Comparison of ENCODE assay signal across 12 cellular contexts in genomic region chr1:15963363-15963967, GRCh38. TPM values are rescaled to one million over a fixed set of nuclear protein-coding genes. Genes with fewer than 3 reads are reported as not detected.
DNase-seq lines count a peak whose midpoint lies in the region; ATAC-seq, FAIRE-seq and TF ChIP-seq lines count a peak whose summit lies in the region.
"Had no signal": no experiment of that assay in that cellular context is flagged by ENCODE, and none has a peak within 500 bp of the region (broad histone marks: within the 10 kb centered on the region; RNA-seq: fewer than 3 reads in every experiment).

No MANE protein-coding gene starts in this region.

- peaks cover 97% of the 10 kb centered on the region for H3K4me1 Mint-ChIP-seq in activated CD8-positive, alpha-beta T cell treated with anti-CD3 and anti-CD28 coated beads for 36 hours (ENCODE audit: low read depth)

- no peaks in the 10 kb centered on the region for H3K9me3 ChIP-seq in DOHH2 (ENCODE audit: control insufficient read depth, insufficient read depth, low read length)

- no peaks in the 10 kb centered on the region for H4K20me1 ChIP-seq in DOHH2 (ENCODE audit: control insufficient read depth, insufficient read depth, low read depth, low read length)

- H3K27me3 Mint-ChIP-seq in activated CD8-positive, alpha-beta T cell treated with anti-CD3 and anti-CD28 coated beads for 36 hours, result no peaks in the 10 kb centered on the region

- H3K27ac Mint-ChIP-seq in activated CD8-positive, alpha-beta T cell treated with anti-CD3 and anti-CD28 coated beads for 36 hours, result peak overlapping the region; percentile 99

- no peak for DNase-seq in activated CD8-positive, alpha-beta T cell treated with anti-CD3 and anti-CD28 coated beads for 36 hours
- no peak for DNase-seq in left colon
- no peak for DNase-seq in HTR-8/SVneo (ENCODE audit: insufficient read length, low spot score)
- no peak for DNase-seq in SKM-1 (lab: John Stamatoyannopoulos, UW; ENCODE audit: unreplicated experiment)
- DNase-seq: MM.1S had no signal

- H3K9me3 Mint-ChIP-seq in activated CD8-positive, alpha-beta T cell treated with anti-CD3 and anti-CD28 coated beads for 36 hours, result no peaks in the 10 kb centered on the region

- H3K27ac ChIP-seq in ACC112 (ENCODE audit: low read depth, low read length), result peak overlapping the region; percentile 97
- no peak overlapping the region for H3K27ac ChIP-seq in DOHH2 (ENCODE audit: low read depth, low read length)

- H3K36me3 ChIP-seq in ACC112 (ENCODE audit: insufficient read depth, low read length) (no peaks in the 10 kb centered on the region), DOHH2 (ENCODE audit: control insufficient read depth, low read length) (peaks cover 14% of the 10 kb centered on the region)

- H3K4me1 ChIP-seq in ACC112 (ENCODE audit: control insufficient read depth, insufficient read depth, low read length, unreplicated experiment), result peaks cover 58% of the 10 kb centered on the region
- H3K4me1 ChIP-seq in DOHH2 (ENCODE audit: control insufficient read depth, low read length), result peaks cover 34% of the 10 kb centered on the region

- no peak for FAIRE-seq in HTR-8/SVneo (lab: Jason Lieb, UNC)

- CTCF ChIA-PET in activated CD8-positive, alpha-beta T cell treated with anti-CD3 and anti-CD28 coated beads for 36 hours (lab: Charles Lee), result interaction anchor here (1.2 to 1.8 kb wide), 2 partner anchors 13 kb away, joined by 4 to 7 read pairs; no protein-coding TSS in a partner anchor

- H3K4me3 ChIP-seq in ACC112 (ENCODE audit: low read depth, low read length), result no peak overlapping the region
- no peak overlapping the region for H3K4me3 ChIP-seq in DOHH2 (ENCODE audit: low read length)

- peaks cover 5% of the 10 kb centered on the region; the same call in 1 of the 2 replicates for H3F3A ChIP-seq in DOHH2 (ENCODE audit: control insufficient read depth, insufficient read depth)

- no peak for TF ChIP-seq CTCF in DOHH2 (IDR thresholded peaks at IDR 0.05; ENCODE audit: low read depth, low read length, poor library complexity, severe bottlenecking)
- no peak for TF ChIP-seq CTCF in activated CD8-positive, alpha-beta T cell treated with anti-CD3 and anti-CD28 coated beads for 36 hours (IDR thresholded peaks at IDR 0.05)

- H3K36me3 Mint-ChIP-seq in activated CD8-positive, alpha-beta T cell treated with anti-CD3 and anti-CD28 coated beads for 36 hours (ENCODE audit: low read depth), result peaks cover 36% of the 10 kb centered on the region

- H3K4me2 ChIP-seq in DOHH2 (ENCODE audit: low read length), result 0 out of 2 replicates have a peak overlapping the region, but pooled peaks have one; percentile 23

- H2AFZ ChIP-seq in ACC112 (ENCODE audit: low read length, unreplicated experiment), result no peak overlapping the region

- ATAC-seq in activated CD8-positive, alpha-beta T cell treated with anti-CD3 and anti-CD28 coated beads for 36 hours, result no peak
- ATAC-seq in left colon (peak; percentile 51), GM21737 (IDR thresholded peaks at IDR 0.05; ENCODE audit: unreplicated experiment) (no peak), HG03175 (IDR thresholded peaks at IDR 0.05; ENCODE audit: unreplicated experiment) (no peak)
- ATAC-seq: esophagus mucosa had no signal

- peak overlapping the region; percentile 62 for H3K4me3 Mint-ChIP-seq in activated CD8-positive, alpha-beta T cell treated with anti-CD3 and anti-CD28 coated beads for 36 hours

- peaks cover 59% of the 10 kb centered on the region for H3K79me2 ChIP-seq in ACC112 (ENCODE audit: control insufficient read depth, insufficient read depth, low read length, unreplicated experiment)
- H3K79me2 ChIP-seq in DOHH2 (ENCODE audit: control insufficient read depth, low read length), result peaks cover 61% of the 10 kb centered on the region

- no peaks in the 10 kb centered on the region for H3K9me2 ChIP-seq in DOHH2 (replicated peaks; ENCODE audit: control insufficient read depth, low read length)

- intact Hi-C loops in activated CD8-positive, alpha-beta T cell treated with anti-CD3 and anti-CD28 coated beads for 36 hours (cut with micrococcal nuclease), result no loop called here
- intact Hi-C loops in left colon (cut with DNase I, micrococcal nuclease), result no loop called here

- no peaks in the 10 kb centered on the region for H3K27me3 ChIP-seq in ACC112 (ENCODE audit: insufficient read depth, low read length)
- H3K27me3 ChIP-seq in DOHH2 (ENCODE audit: control insufficient read depth, low read length), result no peaks in the 10 kb centered on the region

- POLR2A ChIA-PET in activated CD8-positive, alpha-beta T cell treated with anti-CD3 and anti-CD28 coated beads for 36 hours (lab: Charles Lee), result interaction anchor here (0.6 to 4.4 kb wide), 5 partner anchors 12 to 116 kb away, joined by 3 to 50 read pairs (median 4); partner anchors contain the start of genes SPEN and ZBTB17

RNA-seq across cellular contexts. Expression of gene ZBTB17, which starts 12.4 kb away (rescaled TPM):
- 10 to 100 TPM; 44.1 to 45.7 TPM for total RNA-seq in activated CD8-positive, alpha-beta T cell treated with anti-CD3 and anti-CD28 coated beads for 36 hours
- total RNA-seq in left colon, result 10 to 100 TPM; 29.1 to 30.0 TPM

RNA-seq across cellular contexts. Expression of gene SRARP, which starts 40.6 kb away (rescaled TPM):
- total RNA-seq in activated CD8-positive, alpha-beta T cell treated with anti-CD3 and anti-CD28 coated beads for 36 hours, result not detected
- not detected for total RNA-seq in left colon
- total RNA-seq: esophagus mucosa, posterior vena cava had no signal

RNA-seq across cellular contexts. Expression of gene HSPB7, which starts 54.4 kb away (rescaled TPM):
- not detected for total RNA-seq in activated CD8-positive, alpha-beta T cell treated with anti-CD3 and anti-CD28 coated beads for 36 hours
- 10 to 100 TPM in 1 of 2 donors, under 1 TPM in 1; 0.73 to 17.6 TPM for total RNA-seq in left colon
- total RNA-seq: lung microvascular endothelial cell had no signal

RNA-seq across cellular contexts. Expression of gene CLCNKA, which starts 58.4 kb away (rescaled TPM):
- not detected for total RNA-seq in activated CD8-positive, alpha-beta T cell treated with anti-CD3 and anti-CD28 coated beads for 36 hours
- total RNA-seq in left colon, result 1 to 10 TPM in 1 of 2 donors, under 1 TPM in 1; 0.73 to 1.7 TPM
- total RNA-seq: lung microvascular endothelial cell had no signal
